ENCODE assay signal across 2 cellular contexts in the genomic region with DNA sequence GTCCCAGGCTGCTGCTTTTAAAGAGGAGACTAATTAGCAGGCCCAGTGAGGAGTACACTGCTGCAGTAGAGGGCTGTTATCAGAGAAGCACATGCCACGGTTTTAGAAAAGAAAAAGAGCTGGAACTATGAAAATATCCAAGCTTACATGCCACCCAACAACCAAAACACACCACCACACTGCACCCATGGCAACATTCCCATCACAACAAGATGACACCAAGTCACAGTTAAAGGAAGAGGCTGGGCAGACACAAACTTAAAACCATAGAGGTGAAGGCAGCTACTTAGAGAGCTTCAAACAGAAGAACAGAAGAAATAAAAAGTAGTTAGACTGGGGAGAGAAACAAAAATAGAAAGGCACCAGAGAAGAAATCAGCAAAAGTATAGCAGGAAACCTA.
TF ChIP-seq lines count a peak whose summit lies in the region.

No MANE protein-coding gene starts in this region.

TF ChIP-seq in IMR-90, 13 proteins besides CTCF, POLR2A, EP300 and RAD21:
- TF ChIP-seq, protein P1, sequence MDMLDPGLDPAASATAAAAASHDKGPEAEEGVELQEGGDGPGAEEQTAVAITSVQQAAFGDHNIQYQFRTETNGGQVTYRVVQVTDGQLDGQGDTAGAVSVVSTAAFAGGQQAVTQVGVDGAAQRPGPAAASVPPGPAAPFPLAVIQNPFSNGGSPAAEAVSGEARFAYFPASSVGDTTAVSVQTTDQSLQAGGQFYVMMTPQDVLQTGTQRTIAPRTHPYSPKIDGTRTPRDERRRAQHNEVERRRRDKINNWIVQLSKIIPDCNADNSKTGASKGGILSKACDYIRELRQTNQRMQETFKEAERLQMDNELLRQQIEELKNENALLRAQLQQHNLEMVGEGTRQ (IDR thresholded peaks at IDR 0.05; ENCODE audit: low read depth, low read length), result no peak
- no peak for TF ChIP-seq RFX5 (IDR thresholded peaks at IDR 0.05; ENCODE audit: low read depth, low read length)
- TF ChIP-seq CEBPB (IDR thresholded peaks at IDR 0.05; ENCODE audit: low read depth, low read length), result no peak
- TF ChIP-seq CHD1 (IDR thresholded peaks at IDR 0.05; ENCODE audit: low read depth, low read length), result no peak
- TF ChIP-seq NFE2L2 (IDR thresholded peaks at IDR 0.05; ENCODE audit: low read depth, low read length), result no peak
- no peak for TF ChIP-seq SMC3 (IDR thresholded peaks at IDR 0.05; ENCODE audit: low read depth, low read length)
- no peak for TF ChIP-seq MXI1 (IDR thresholded peaks at IDR 0.05; ENCODE audit: borderline replicate concordance, low read depth, low read length)
- TF ChIP-seq, protein P2, sequence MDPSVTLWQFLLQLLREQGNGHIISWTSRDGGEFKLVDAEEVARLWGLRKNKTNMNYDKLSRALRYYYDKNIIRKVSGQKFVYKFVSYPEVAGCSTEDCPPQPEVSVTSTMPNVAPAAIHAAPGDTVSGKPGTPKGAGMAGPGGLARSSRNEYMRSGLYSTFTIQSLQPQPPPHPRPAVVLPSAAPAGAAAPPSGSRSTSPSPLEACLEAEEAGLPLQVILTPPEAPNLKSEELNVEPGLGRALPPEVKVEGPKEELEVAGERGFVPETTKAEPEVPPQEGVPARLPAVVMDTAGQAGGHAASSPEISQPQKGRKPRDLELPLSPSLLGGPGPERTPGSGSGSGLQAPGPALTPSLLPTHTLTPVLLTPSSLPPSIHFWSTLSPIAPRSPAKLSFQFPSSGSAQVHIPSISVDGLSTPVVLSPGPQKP (IDR thresholded peaks at IDR 0.05; ENCODE audit: borderline replicate concordance, low read depth, low read length), result no peak
- TF ChIP-seq RCOR1 (IDR thresholded peaks at IDR 0.05; ENCODE audit: insufficient replicate concordance, low read length), result no peak

TF ChIP-seq in H1, 55 proteins besides CTCF, POLR2A, EP300 and RAD21:
- TF ChIP-seq TBP (IDR thresholded peaks at IDR 0.05; ENCODE audit: low read depth, low read length) (no peak), TAF1 (IDR thresholded peaks at IDR 0.05; ENCODE audit: low read depth, low read length) (no peak), NANOG (IDR thresholded peaks at IDR 0.05; ENCODE audit: insufficient read depth, low read depth, low read length, poor library complexity, severe bottlenecking) (no peak), EGR1 (IDR thresholded peaks at IDR 0.05; ENCODE audit: borderline replicate concordance, low read depth, low read length) (no peak), TEAD4 (IDR thresholded peaks at IDR 0.05; ENCODE audit: low read depth, low read length) (no peak), BRCA1 (IDR thresholded peaks at IDR 0.05; ENCODE audit: low read depth, low read length) (no peak), BACH1 (IDR thresholded peaks at IDR 0.05; ENCODE audit: low read length) (no peak), CBX8 (IDR thresholded peaks at IDR 0.05; ENCODE audit: borderline replicate concordance, low read depth, low read length) (no peak), SIN3A (conservative IDR thresholded peaks at IDR 0.05 in 1 of 2, IDR thresholded peaks at IDR 0.05 in 1 of 2; ENCODE audit: low read depth in 1 of 2, low read length in 2 of 2) (no peak), KDM1A (IDR thresholded peaks at IDR 0.05; ENCODE audit: borderline replicate concordance, low read length) (no peak), SIRT6 (IDR thresholded peaks at IDR 0.05; ENCODE audit: low read length) (no peak), CREB1 (IDR thresholded peaks at IDR 0.05) (no peak), RXRA (IDR thresholded peaks at IDR 0.05; ENCODE audit: insufficient read depth, low read depth, low read length) (no peak)
- TF ChIP-seq, protein P3, sequence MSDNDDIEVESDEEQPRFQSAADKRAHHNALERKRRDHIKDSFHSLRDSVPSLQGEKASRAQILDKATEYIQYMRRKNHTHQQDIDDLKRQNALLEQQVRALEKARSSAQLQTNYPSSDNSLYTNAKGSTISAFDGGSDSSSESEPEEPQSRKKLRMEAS (IDR thresholded peaks at IDR 0.05), result no peak
- TF ChIP-seq, protein P4, sequence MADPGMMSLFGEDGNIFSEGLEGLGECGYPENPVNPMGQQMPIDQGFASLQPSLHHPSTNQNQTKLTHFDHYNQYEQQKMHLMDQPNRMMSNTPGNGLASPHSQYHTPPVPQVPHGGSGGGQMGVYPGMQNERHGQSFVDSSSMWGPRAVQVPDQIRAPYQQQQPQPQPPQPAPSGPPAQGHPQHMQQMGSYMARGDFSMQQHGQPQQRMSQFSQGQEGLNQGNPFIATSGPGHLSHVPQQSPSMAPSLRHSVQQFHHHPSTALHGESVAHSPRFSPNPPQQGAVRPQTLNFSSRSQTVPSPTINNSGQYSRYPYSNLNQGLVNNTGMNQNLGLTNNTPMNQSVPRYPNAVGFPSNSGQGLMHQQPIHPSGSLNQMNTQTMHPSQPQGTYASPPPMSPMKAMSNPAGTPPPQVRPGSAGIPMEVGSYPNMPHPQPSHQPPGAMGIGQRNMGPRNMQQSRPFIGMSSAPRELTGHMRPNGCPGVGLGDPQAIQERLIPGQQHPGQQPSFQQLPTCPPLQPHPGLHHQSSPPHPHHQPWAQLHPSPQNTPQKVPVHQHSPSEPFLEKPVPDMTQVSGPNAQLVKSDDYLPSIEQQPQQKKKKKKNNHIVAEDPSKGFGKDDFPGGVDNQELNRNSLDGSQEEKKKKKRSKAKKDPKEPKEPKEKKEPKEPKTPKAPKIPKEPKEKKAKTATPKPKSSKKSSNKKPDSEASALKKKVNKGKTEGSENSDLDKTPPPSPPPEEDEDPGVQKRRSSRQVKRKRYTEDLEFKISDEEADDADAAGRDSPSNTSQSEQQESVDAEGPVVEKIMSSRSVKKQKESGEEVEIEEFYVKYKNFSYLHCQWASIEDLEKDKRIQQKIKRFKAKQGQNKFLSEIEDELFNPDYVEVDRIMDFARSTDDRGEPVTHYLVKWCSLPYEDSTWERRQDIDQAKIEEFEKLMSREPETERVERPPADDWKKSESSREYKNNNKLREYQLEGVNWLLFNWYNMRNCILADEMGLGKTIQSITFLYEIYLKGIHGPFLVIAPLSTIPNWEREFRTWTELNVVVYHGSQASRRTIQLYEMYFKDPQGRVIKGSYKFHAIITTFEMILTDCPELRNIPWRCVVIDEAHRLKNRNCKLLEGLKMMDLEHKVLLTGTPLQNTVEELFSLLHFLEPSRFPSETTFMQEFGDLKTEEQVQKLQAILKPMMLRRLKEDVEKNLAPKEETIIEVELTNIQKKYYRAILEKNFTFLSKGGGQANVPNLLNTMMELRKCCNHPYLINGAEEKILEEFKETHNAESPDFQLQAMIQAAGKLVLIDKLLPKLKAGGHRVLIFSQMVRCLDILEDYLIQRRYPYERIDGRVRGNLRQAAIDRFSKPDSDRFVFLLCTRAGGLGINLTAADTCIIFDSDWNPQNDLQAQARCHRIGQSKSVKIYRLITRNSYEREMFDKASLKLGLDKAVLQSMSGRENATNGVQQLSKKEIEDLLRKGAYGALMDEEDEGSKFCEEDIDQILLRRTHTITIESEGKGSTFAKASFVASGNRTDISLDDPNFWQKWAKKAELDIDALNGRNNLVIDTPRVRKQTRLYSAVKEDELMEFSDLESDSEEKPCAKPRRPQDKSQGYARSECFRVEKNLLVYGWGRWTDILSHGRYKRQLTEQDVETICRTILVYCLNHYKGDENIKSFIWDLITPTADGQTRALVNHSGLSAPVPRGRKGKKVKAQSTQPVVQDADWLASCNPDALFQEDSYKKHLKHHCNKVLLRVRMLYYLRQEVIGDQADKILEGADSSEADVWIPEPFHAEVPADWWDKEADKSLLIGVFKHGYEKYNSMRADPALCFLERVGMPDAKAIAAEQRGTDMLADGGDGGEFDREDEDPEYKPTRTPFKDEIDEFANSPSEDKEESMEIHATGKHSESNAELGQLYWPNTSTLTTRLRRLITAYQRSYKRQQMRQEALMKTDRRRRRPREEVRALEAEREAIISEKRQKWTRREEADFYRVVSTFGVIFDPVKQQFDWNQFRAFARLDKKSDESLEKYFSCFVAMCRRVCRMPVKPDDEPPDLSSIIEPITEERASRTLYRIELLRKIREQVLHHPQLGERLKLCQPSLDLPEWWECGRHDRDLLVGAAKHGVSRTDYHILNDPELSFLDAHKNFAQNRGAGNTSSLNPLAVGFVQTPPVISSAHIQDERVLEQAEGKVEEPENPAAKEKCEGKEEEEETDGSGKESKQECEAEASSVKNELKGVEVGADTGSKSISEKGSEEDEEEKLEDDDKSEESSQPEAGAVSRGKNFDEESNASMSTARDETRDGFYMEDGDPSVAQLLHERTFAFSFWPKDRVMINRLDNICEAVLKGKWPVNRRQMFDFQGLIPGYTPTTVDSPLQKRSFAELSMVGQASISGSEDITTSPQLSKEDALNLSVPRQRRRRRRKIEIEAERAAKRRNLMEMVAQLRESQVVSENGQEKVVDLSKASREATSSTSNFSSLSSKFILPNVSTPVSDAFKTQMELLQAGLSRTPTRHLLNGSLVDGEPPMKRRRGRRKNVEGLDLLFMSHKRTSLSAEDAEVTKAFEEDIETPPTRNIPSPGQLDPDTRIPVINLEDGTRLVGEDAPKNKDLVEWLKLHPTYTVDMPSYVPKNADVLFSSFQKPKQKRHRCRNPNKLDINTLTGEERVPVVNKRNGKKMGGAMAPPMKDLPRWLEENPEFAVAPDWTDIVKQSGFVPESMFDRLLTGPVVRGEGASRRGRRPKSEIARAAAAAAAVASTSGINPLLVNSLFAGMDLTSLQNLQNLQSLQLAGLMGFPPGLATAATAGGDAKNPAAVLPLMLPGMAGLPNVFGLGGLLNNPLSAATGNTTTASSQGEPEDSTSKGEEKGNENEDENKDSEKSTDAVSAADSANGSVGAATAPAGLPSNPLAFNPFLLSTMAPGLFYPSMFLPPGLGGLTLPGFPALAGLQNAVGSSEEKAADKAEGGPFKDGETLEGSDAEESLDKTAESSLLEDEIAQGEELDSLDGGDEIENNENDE (IDR thresholded peaks at IDR 0.05; ENCODE audit: insufficient replicate concordance, low read length), result no peak
